ENCODE assay signal across 20 cellular contexts in the genomic region with DNA sequence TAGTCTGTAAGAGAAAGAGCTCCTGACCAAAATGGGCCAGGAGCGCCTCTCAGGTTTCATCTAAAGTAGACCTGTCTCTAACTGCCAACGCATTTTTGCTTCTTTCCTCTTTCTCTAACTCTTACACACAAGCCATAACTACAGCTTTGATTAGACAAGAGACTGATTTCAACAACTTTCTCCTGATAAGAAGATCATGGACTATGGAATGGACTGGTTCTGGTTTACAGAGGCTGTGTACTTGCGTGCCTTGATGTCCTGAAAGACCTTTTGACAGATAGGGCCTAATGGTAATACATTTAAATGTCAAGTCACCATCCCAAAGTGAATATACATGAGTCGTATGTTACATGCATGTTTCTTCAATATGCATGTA.
"Had no signal": no experiment of that assay in that cellular context is flagged by ENCODE, and none has a peak within 500 bp of the region (broad histone marks: within the 10 kb centered on the region; RNA-seq: fewer than 3 reads in every experiment).

No MANE protein-coding gene starts in this region.

- H3K4me3 Mint-ChIP-seq: memory B cell, mesothelial cell of epicardium had no signal

- H3K27me3 Mint-ChIP-seq: memory B cell had no signal

- DNase-seq: cerebellar nuclear complex; dermis blood vessel endothelial cell; esophagus squamous epithelium; foreskin fibroblast; glutamatergic neuron; islet precursor cell; left lung; lower lobe of right lung; nephron progenitor cell; pancreas; stimulated activated CD4-positive, alpha-beta T cell treated with anti-CD3 and anti-CD28 coated beads, Interleukin-12 subunit alpha, Interleukin-12 subunit beta, amount 100 ng/mL, for 4 hours; stimulated activated naive CD4-positive, alpha-beta T cell treated with Interleukin-2 at 50 U/mL for 16 hours; upper lobe of left lung; uterus had no signal

- H3K9me3 ChIP-seq: gastroesophageal sphincter, lower lobe of right lung, pancreas, uterus had no signal

- H3K27ac Mint-ChIP-seq: memory B cell, mesothelial cell of epicardium, nephron progenitor cell, progenitor cell of endocrine pancreas had no signal

- H3K27ac ChIP-seq: esophagus squamous epithelium, gastroesophageal sphincter, left lung, lower lobe of right lung, pancreas, skin epidermis, upper lobe of left lung, uterus had no signal

- H3K27me3 ChIP-seq: esophagus squamous epithelium, gastroesophageal sphincter, left lung, pancreas, upper lobe of left lung, uterus had no signal

- H3K36me3 ChIP-seq: esophagus squamous epithelium, gastroesophageal sphincter, left lung, lower lobe of right lung, pancreas, upper lobe of left lung, uterus had no signal

- ATAC-seq: gastroesophageal sphincter, left lung, lower lobe of right lung, pancreas, sciatic nerve had no signal

- H3K4me3 ChIP-seq: esophagus squamous epithelium, gastroesophageal sphincter, left lung, lower lobe of right lung, pancreas, skin epidermis, upper lobe of left lung, uterus had no signal
